9 cellular contexts compared by ENCODE assay signal in the genomic region with DNA sequence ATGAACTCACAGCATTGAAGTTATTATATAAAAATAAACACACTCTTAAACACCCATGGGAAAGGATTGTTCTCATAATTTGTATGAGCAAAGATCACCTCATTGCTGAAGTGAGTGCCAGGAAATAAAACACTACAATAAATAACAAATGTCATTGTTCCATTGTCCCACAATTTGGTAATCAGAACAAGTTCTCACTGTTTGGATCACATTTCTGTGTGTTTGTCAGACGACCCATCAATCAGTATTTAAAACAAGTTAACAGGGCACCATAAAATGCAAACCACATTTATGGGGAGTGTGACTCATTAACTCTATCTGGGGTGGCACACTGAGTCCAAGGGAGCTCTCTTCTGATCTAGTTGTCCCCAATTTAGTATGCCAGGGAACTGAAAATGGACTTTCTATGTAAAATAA.
DNase-seq lines count a peak whose midpoint lies in the region; ATAC-seq, FAIRE-seq and TF ChIP-seq lines count a peak whose summit lies in the region.
"Had no signal": no experiment of that assay in that cellular context is flagged by ENCODE, and none has a peak within 500 bp of the region (broad histone marks: within the 10 kb centered on the region; RNA-seq: fewer than 3 reads in every experiment).

No MANE protein-coding gene starts in this region.

- H3K27ac ChIP-seq in cingulate gyrus (ENCODE audit: low read depth, low read length) = peak overlapping the region; percentile 16

- TF ChIP-seq CTCF in NB4 (IDR thresholded peaks at IDR 0.05; ENCODE audit: low read depth, low read length) = no peak

- H3K4me3 ChIP-seq in NB4 (ENCODE audit: low read depth, low read length) = no peak overlapping the region

- DNase-seq in H54 (ENCODE audit: insufficient read length, low spot score) (no peak), NB4 (ENCODE audit: low read depth) (peak; percentile 42), pons (ENCODE audit: low spot score) (peak; percentile 71), left cardiac atrium (no peak), activated gamma-delta T cell (lab: John Stamatoyannopoulos, UW) (no peak)
- DNase-seq: activated T-cell treated with anti-CD3 and anti-CD28 coated beads, Interleukin-2, amount 50 U/mL, for 1 hour; NCI-H2029 had no signal

- peak; percentile 81 for FAIRE-seq in H54 (lab: Jason Lieb, UNC)

- TF ChIP-seq POLR2A in H54 (IDR thresholded peaks at IDR 0.05; ENCODE audit: low read depth, low read length) (no peak), NB4 (IDR thresholded peaks at IDR 0.05; ENCODE audit: extremely low read depth, insufficient read length) (no peak)

- ATAC-seq in HG03139 (IDR thresholded peaks at IDR 0.05; ENCODE audit: unreplicated experiment) (no peak), left cardiac atrium (no peak)

- intact Hi-C loops in left cardiac atrium (cut with DNase I) = loop anchor here in 1 of 2 donors (10.0 kb wide), 1 partner anchor 481 kb away; no protein-coding TSS in a partner anchor

Comparison
In these comparisons a context has a peak if more than half of its experiments do, and no peak if none do; other contexts are left out.
1. DNase-seq: peak in NB4 (single experiment) and pons (single experiment); none in H54 (single experiment), left cardiac atrium (single experiment) and activated gamma-delta T cell (single experiment).